9 cellular contexts compared by ENCODE assay signal in the genomic region with DNA sequence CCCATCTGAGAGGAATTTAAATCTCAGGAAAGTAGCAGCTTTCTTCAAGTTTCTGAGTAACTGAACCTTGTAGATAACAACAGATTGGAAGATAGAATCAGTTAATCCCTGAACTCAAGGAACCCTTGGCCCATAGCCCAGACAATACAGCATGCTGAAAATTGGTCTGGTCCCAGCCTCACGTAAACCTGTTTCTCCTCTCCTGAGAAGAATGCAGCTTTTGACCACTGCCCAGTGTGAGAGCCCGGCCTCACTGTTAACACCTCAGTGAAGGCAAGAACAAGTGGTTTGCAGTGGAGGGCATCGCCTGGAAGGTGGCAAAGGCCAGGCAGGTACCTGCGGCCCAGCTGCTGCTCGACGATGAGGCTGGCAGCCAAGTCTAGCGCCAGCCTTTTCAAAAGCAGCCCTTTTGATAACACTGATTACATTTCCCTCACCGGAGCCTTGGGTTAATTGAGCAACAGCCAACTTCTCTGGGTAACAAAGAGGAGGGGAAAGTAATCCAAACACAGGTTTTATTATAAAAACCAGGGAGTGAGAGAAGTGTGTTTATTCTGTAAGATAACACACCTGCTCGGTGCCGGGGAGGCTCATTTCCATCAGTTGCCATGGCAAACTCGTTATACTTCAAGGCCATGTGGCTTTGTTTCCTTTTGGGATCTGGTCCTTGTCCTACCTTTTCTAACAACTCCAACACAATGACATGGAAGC.
DNase-seq lines count a peak whose midpoint lies in the region; ATAC-seq and TF ChIP-seq lines count a peak whose summit lies in the region.
"Had no signal": no experiment of that assay in that cellular context is flagged by ENCODE, and none has a peak within 500 bp of the region (broad histone marks: within the 10 kb centered on the region; RNA-seq: fewer than 3 reads in every experiment).

No MANE protein-coding gene starts in this region.

- H3K27ac ChIP-seq in C4-2B (peak overlapping the region; percentile 67), muscle layer of colon (ENCODE audit: low read depth, low read length) (peak overlapping the region; percentile 6)

- DNase-seq in NCI-H2081 treated with DMSO at 0.1 percent for 48 hours (lab: John Stamatoyannopoulos, UW) (peak; percentile 93), choroid plexus epithelial cell (ENCODE audit: low read depth) (peak; percentile 22), KG1 (lab: John Stamatoyannopoulos, UW) (no peak), SKM-1 (lab: John Stamatoyannopoulos, UW; ENCODE audit: unreplicated experiment) (no peak)
- DNase-seq in stimulated activated naive CD4-positive, alpha-beta T cell treated with Interleukin-2 at 50 U/mL for 16 hours (lab: John Stamatoyannopoulos, UW), result no peak
- DNase-seq: CD4-positive, CD25-positive, alpha-beta regulatory T cell had no signal

- no peaks in the 10 kb centered on the region for H3K27me3 ChIP-seq in muscle layer of colon (ENCODE audit: control insufficient read depth in 1 of 2, insufficient read depth in 2 of 2, low read length in 2 of 2)

- H3K4me3 ChIP-seq in choroid plexus epithelial cell (ENCODE audit: low read depth, low read length) (no peak overlapping the region), muscle layer of colon (ENCODE audit: low read depth in 1 of 2, low read length in 2 of 2) (peak overlapping the region in 1 of 2 donors; percentile 52)

- no peak for ATAC-seq in HG03135 (IDR thresholded peaks at IDR 0.05; ENCODE audit: unreplicated experiment)

- peak overlapping the region; percentile 39 for H3K9ac ChIP-seq in muscle layer of colon (ENCODE audit: low read length)

- no peaks in the 10 kb centered on the region for H3K9me3 ChIP-seq in muscle layer of colon (ENCODE audit: low read length)

- H3K36me3 ChIP-seq in muscle layer of colon (ENCODE audit: insufficient read depth, low read length), result no peaks in the 10 kb centered on the region

- TF ChIP-seq CTCF in C4-2B (conservative IDR thresholded peaks at IDR 0.05) (no peak), choroid plexus epithelial cell (conservative IDR thresholded peaks at IDR 0.05; ENCODE audit: low read depth, low read length) (no peak)

- H3K4me1 ChIP-seq in muscle layer of colon (ENCODE audit: insufficient read depth, low read length), result peaks cover 33% of the 10 kb centered on the region

Comparison
In these comparisons a context has a peak if more than half of its experiments do, and no peak if none do; other contexts are left out.
1. DNase-seq: peak in NCI-H2081 treated with DMSO at 0.1 percent for 48 hours (single experiment) and choroid plexus epithelial cell (single experiment); none in KG1 (single experiment), SKM-1 (single experiment) and stimulated activated naive CD4-positive, alpha-beta T cell treated with Interleukin-2 at 50 U/mL for 16 hours (single experiment).